In the genomic region with DNA sequence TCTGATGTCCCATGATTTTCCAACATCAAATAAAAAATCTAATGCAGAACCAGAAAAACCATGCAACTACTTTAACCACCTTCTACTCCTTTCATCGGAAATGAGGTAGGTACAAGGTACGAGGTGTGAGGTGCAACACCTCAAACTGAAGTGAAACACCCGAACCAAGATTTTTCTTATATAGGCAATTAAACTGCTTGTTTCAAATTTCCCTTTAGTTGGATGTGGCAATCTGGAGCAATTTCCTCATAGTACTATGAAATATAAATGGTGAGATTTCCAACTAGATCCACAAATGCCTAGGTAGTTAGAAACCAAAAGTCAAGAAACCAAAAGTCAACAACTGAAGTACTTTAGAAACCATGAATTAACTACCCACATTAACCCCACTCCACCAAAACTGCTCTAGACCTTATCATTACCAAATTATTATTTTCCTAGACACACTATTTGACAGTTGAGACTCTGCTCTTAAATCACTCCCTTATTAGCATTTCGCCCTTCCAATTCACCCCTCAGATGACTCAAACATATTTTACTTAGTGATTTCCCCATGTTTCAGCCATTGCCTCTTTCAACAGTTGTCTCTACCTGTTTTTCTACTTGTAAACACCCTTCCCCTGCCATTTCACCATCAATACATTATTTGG, we compare ENCODE assay signal across 26 cellular contexts. TPM values are rescaled to one million over a fixed set of nuclear protein-coding genes. Genes with fewer than 3 reads are reported as not detected.
DNase-seq lines count a peak whose midpoint lies in the region; ATAC-seq, FAIRE-seq and TF ChIP-seq lines count a peak whose summit lies in the region.
"Had no signal": no experiment of that assay in that cellular context is flagged by ENCODE, and none has a peak within 500 bp of the region (broad histone marks: within the 10 kb centered on the region; RNA-seq: fewer than 3 reads in every experiment).

No MANE protein-coding gene starts in this region.

- H3K27me3 ChIP-seq in bronchial epithelial cell (ENCODE audit: control insufficient read depth, insufficient read depth, low read length) = no peaks in the 10 kb centered on the region
- no peaks in the 10 kb centered on the region for H3K27me3 ChIP-seq in left lung
- H3K27me3 ChIP-seq: brain microvascular endothelial cell, neural progenitor cell, transverse colon had no signal

- peak; percentile 40 for ATAC-seq in stimulated activated naive CD8-positive, alpha-beta T cell treated with anti-CD3 and anti-CD28 coated beads, Interleukin-15, Interleukin-2, amounts not matched to agents 100 U/mL and 50 U/mL, for 24 hours
- no peak for ATAC-seq in left lung
- ATAC-seq: left ventricle myocardium superior, psoas muscle had no signal

- H3K4me3 ChIP-seq in bronchial epithelial cell (ENCODE audit: low read depth, low read length) (no peak overlapping the region), left lung (no peak overlapping the region)
- H3K4me3 ChIP-seq: neural progenitor cell, psoas muscle, skin epidermis, transverse colon had no signal

- peaks cover 3% of the 10 kb centered on the region for H3K36me3 ChIP-seq in bronchial epithelial cell (ENCODE audit: control insufficient read depth, insufficient read depth, low read length)
- H3K36me3 ChIP-seq in left lung = peaks cover 0 to 44% of the 10 kb centered on the region in 2 donors

- intact Hi-C loops in left lung (cut with DNase I) = no loop called here

- H3K9me3 ChIP-seq in left lung = no peaks in the 10 kb centered on the region
- H3K9me3 ChIP-seq: psoas muscle, transverse colon had no signal

- no peak for FAIRE-seq in bronchial epithelial cell (lab: Jason Lieb, UNC)
- FAIRE-seq: endometrium had no signal

- TF ChIP-seq CTCF in HFFc6 (IDR thresholded peaks at IDR 0.05) (no peak), bronchial epithelial cell (IDR thresholded peaks at IDR 0.05; ENCODE audit: insufficient read depth, low read length, severe bottlenecking) (no peak), left lung (IDR thresholded peaks at IDR 0.05) (no peak)

- peaks cover 0 to 4% of the 10 kb centered on the region in 2 donors for H3K4me1 ChIP-seq in left lung
- H3K4me1 ChIP-seq: neural progenitor cell, psoas muscle had no signal

- DNase-seq in activated naive CD4-positive, alpha-beta T cell (lab: John Stamatoyannopoulos, UW) = no peak
- no peak for DNase-seq in HFFc6
- DNase-seq in bronchial epithelial cell (ENCODE audit: low read depth) = peak; percentile 16
- no peak for DNase-seq in stimulated activated naive CD8-positive, alpha-beta T cell treated with anti-CD3 and anti-CD28 coated beads, Interleukin-15, Interleukin-2, amounts not matched to agents 100 U/mL and 50 U/mL, for 24 hours
- DNase-seq in OCI-M1 (lab: John Stamatoyannopoulos, UW) = no peak
- DNase-seq in left lung = no peak
- no peak for DNase-seq in DMS53 (lab: John Stamatoyannopoulos, UW)
- DNase-seq: activated B cell treated with CpG ODN at 0.5 μM for 24 hours; activated CD4-positive, alpha-beta memory T cell treated with anti-CD3 and anti-CD28 coated beads, Interleukin-2, amount 10 ng/mL, durations not matched to agents 7 days and 5 days; activated naive CD8-positive, alpha-beta T cell treated with anti-CD3 and anti-CD28 coated beads, Interleukin-2, amount 10 ng/mL, durations not matched to agents 7 days and 5 days; activated T-cell treated with anti-CD3 and anti-CD28 coated beads, Interleukin-2, amount 50 U/mL, for 48 hours; brain microvascular endothelial cell; CD4-positive, CD25-positive, alpha-beta regulatory T cell; DND-41; left ventricle myocardium superior; MV-4-11; NCI-H2081; NCI-H446 treated with DMSO at 0.1 percent for 48 hours; NK-92 treated with Interleukin-12 subunit alpha and Interleukin-12 subunit beta, amount 100 ng/mL, for 24 hours; psoas muscle; stimulated activated naive CD4-positive, alpha-beta T cell treated with Interleukin-2 at 50 U/mL for 16 hours; transverse colon had no signal

- H3K27ac ChIP-seq in left lung = no peak overlapping the region
- H3K27ac ChIP-seq: brain microvascular endothelial cell, psoas muscle, skin epidermis, transverse colon had no signal

- no peaks in the 10 kb centered on the region for H3K9me3 Mint-ChIP-seq in activated naive CD4-positive, alpha-beta T cell treated with anti-CD3 and anti-CD28 coated beads, Interleukin-2, amount 50 U/mL, for 24 hours
- no peaks in the 10 kb centered on the region for H3K9me3 Mint-ChIP-seq in HFFc6
- H3K9me3 Mint-ChIP-seq: activated B cell treated with CpG ODN at 0.5 μM for 24 hours; activated CD4-positive, alpha-beta memory T cell treated with anti-CD3 and anti-CD28 coated beads, Interleukin-2, amount 10 ng/mL, durations not matched to agents 7 days and 5 days; activated naive CD8-positive, alpha-beta T cell treated with anti-CD3 and anti-CD28 coated beads, Interleukin-2, amount 10 ng/mL, durations not matched to agents 7 days and 5 days; CD4-positive, CD25-positive, alpha-beta regulatory T cell; neural progenitor cell had no signal

- no peak overlapping the region for H3K4me3 Mint-ChIP-seq in activated naive CD4-positive, alpha-beta T cell treated with anti-CD3 and anti-CD28 coated beads, Interleukin-2, amount 50 U/mL, for 24 hours
- no peak overlapping the region for H3K4me3 Mint-ChIP-seq in HFFc6
- H3K4me3 Mint-ChIP-seq: activated B cell treated with CpG ODN at 0.5 μM for 24 hours; activated CD4-positive, alpha-beta memory T cell treated with anti-CD3 and anti-CD28 coated beads, Interleukin-2, amount 10 ng/mL, durations not matched to agents 7 days and 5 days; activated naive CD8-positive, alpha-beta T cell treated with anti-CD3 and anti-CD28 coated beads, Interleukin-2, amount 10 ng/mL, durations not matched to agents 7 days and 5 days; CD4-positive, CD25-positive, alpha-beta regulatory T cell; neural progenitor cell had no signal

- H3K27ac Mint-ChIP-seq in activated naive CD4-positive, alpha-beta T cell treated with anti-CD3 and anti-CD28 coated beads, Interleukin-2, amount 50 U/mL, for 24 hours = peak overlapping the region; percentile 20
- H3K27ac Mint-ChIP-seq in HFFc6 = peak overlapping the region; percentile 8; the same call in 1 of the 2 replicates
- H3K27ac Mint-ChIP-seq: activated B cell treated with CpG ODN at 0.5 μM for 24 hours; activated CD4-positive, alpha-beta memory T cell treated with anti-CD3 and anti-CD28 coated beads, Interleukin-2, amount 10 ng/mL, durations not matched to agents 7 days and 5 days; CD4-positive, CD25-positive, alpha-beta regulatory T cell; neural progenitor cell had no signal

- peaks cover 22% of the 10 kb centered on the region for H3K4me1 Mint-ChIP-seq in activated naive CD4-positive, alpha-beta T cell treated with anti-CD3 and anti-CD28 coated beads, Interleukin-2, amount 50 U/mL, for 24 hours
- H3K4me1 Mint-ChIP-seq in HFFc6 (ENCODE audit: low read depth) = peaks cover 32% of the 10 kb centered on the region
- H3K4me1 Mint-ChIP-seq: neural progenitor cell had no signal

- H3K36me3 Mint-ChIP-seq in activated naive CD4-positive, alpha-beta T cell treated with anti-CD3 and anti-CD28 coated beads, Interleukin-2, amount 50 U/mL, for 24 hours = peaks cover 17% of the 10 kb centered on the region
- H3K36me3 Mint-ChIP-seq in HFFc6 (ENCODE audit: low read depth) = peaks cover 54% of the 10 kb centered on the region

- H3K27me3 Mint-ChIP-seq in activated naive CD4-positive, alpha-beta T cell treated with anti-CD3 and anti-CD28 coated beads, Interleukin-2, amount 50 U/mL, for 24 hours = no peaks in the 10 kb centered on the region
- peaks cover 16% of the 10 kb centered on the region for H3K27me3 Mint-ChIP-seq in HFFc6 (ENCODE audit: insufficient read depth)
- H3K27me3 Mint-ChIP-seq: activated B cell treated with CpG ODN at 0.5 μM for 24 hours; activated CD4-positive, alpha-beta memory T cell treated with anti-CD3 and anti-CD28 coated beads, Interleukin-2, amount 10 ng/mL, durations not matched to agents 7 days and 5 days; activated naive CD8-positive, alpha-beta T cell treated with anti-CD3 and anti-CD28 coated beads, Interleukin-2, amount 10 ng/mL, durations not matched to agents 7 days and 5 days; CD4-positive, CD25-positive, alpha-beta regulatory T cell had no signal

RNA-seq across cellular contexts. Expression of a gene that starts 37.8 kb away (rescaled TPM):
- 100 to 1,000 TPM in 5 of 6 experiments, 10 to 100 TPM in 1; 94.7 to 125 (median 119) TPM for total RNA-seq in HFFc6 (2021; fragmentation: NEBNext Ultra II Directional; extraction: Animal tissue kit (Norgen Biotek cat#: 25700))
- total RNA-seq in bronchial epithelial cell (95.8 and 103 TPM in 2 replicates), left lung (10 to 100 TPM; 95.4 to 97.4 TPM)

RNA-seq across cellular contexts. Expression of a gene that starts 52.6 kb away (rescaled TPM):
- total RNA-seq in HFFc6 (2021; fragmentation: NEBNext Ultra II Directional; extraction: Animal tissue kit (Norgen Biotek cat#: 25700)) = 10 to 100 TPM; 51.9 to 64.6 (median 56.5) TPM
- 0.26 and 0.51 TPM in 2 replicates for total RNA-seq in bronchial epithelial cell
- 10 to 100 TPM; 17.9 to 26.7 TPM for total RNA-seq in left lung

Comparison
In these comparisons a context has a peak if more than half of its experiments do, and no peak if none do; other contexts are left out.
1. RNA of a gene that starts 52.6 kb away (total RNA-seq): 51.9 to 64.6 TPM in HFFc6 and 17.9 to 26.7 TPM in left lung; 0.26 to 0.51 TPM in bronchial epithelial cell; every median in the first group is over 10 times any median in the second.